ENCODE assay signal across 7 cellular contexts in genomic region chr17:80791758-80792284, GRCh38.
DNase-seq lines count a peak whose midpoint lies in the region; ATAC-seq, FAIRE-seq and TF ChIP-seq lines count a peak whose summit lies in the region.

No MANE protein-coding gene starts in this region.

- TF ChIP-seq CTCF in esophagus squamous epithelium (IDR thresholded peaks at IDR 0.05): no peak
- no peak for TF ChIP-seq CTCF in psoas muscle (IDR thresholded peaks at IDR 0.05)
- TF ChIP-seq CTCF in neural progenitor cell (IDR thresholded peaks at IDR 0.05): no peak

- peak overlapping the region; percentile 71 for H3K4me3 Mint-ChIP-seq in activated CD8-positive, alpha-beta T cell treated with anti-CD3 and anti-CD28 coated beads, Interleukin-2, amount 10 ng/mL, durations not matched to agents 7 days and 5 days
- H3K4me3 Mint-ChIP-seq in neural progenitor cell: no peak overlapping the region

- H3K27me3 ChIP-seq in esophagus squamous epithelium (no peaks in the 10 kb centered on the region), psoas muscle (ENCODE audit: insufficient read depth in 3 of 3, low read length in 2 of 3) (no peaks in the 10 kb centered on the region), neural progenitor cell (no peaks in the 10 kb centered on the region)

- CTCF ChIA-PET in activated CD8-positive, alpha-beta T cell treated with anti-CD3 and anti-CD28 coated beads, Interleukin-2, amount 10 ng/mL, durations not matched to agents 7 days and 5 days (lab: Charles Lee): interaction anchor here (0.9 to 3.6 kb wide), 16 partner anchors 11 to 216 kb away, joined by 3 to 44 read pairs (median 4); no protein-coding TSS in a partner anchor

- H3K36me3 ChIP-seq in esophagus squamous epithelium: no peaks in the 10 kb centered on the region
- no peaks in the 10 kb centered on the region for H3K36me3 ChIP-seq in psoas muscle (ENCODE audit: insufficient read depth in 1 of 2, low read depth in 1 of 2)
- no peaks in the 10 kb centered on the region for H3K36me3 ChIP-seq in neural progenitor cell

- peak overlapping the region; percentile 52 to 89 (median 84) for H3K27ac ChIP-seq in esophagus squamous epithelium
- H3K27ac ChIP-seq in psoas muscle: peak overlapping the region; percentile 62
- H3K27ac ChIP-seq in neural progenitor cell: no peak overlapping the region

- H3K79me2 ChIP-seq in neural progenitor cell (ENCODE audit: low read depth): no peaks in the 10 kb centered on the region

- H4K20me1 ChIP-seq in neural progenitor cell (ENCODE audit: low read depth): peaks cover 5% of the 10 kb centered on the region

- WGBS in esophagus squamous epithelium, 2 donors: 10 to 25% methylated on average over 11 of the region's 11 CpGs
- 47 to 58% (median 47%) methylated on average over 11 of the region's 11 CpGs for WGBS in psoas muscle, 3 donors

- no peaks in the 10 kb centered on the region for H3F3A ChIP-seq in neural progenitor cell (ENCODE audit: low read depth)

- TF ChIP-seq POLR2A in esophagus squamous epithelium (IDR thresholded peaks at IDR 0.05): no peak

- ATAC-seq in activated CD8-positive, alpha-beta T cell treated with anti-CD3 and anti-CD28 coated beads, Interleukin-2, amount 10 ng/mL, durations not matched to agents 7 days and 5 days: peak; percentile 11
- ATAC-seq in psoas muscle (peak; percentile 59 to 80 (median 74)), HG02610 (IDR thresholded peaks at IDR 0.05; ENCODE audit: unreplicated experiment) (no peak), HG02571 (IDR thresholded peaks at IDR 0.05; ENCODE audit: unreplicated experiment) (no peak)

- H3K9me3 Mint-ChIP-seq in activated CD8-positive, alpha-beta T cell treated with anti-CD3 and anti-CD28 coated beads, Interleukin-2, amount 10 ng/mL, durations not matched to agents 7 days and 5 days (ENCODE audit: insufficient read depth): peaks cover 4% of the 10 kb centered on the region
- peaks cover 2% of the 10 kb centered on the region for H3K9me3 Mint-ChIP-seq in neural progenitor cell

- DNase-seq in HTR-8/SVneo (ENCODE audit: insufficient read length, low spot score): peak; percentile 88
- peak; percentile 65 for DNase-seq in activated CD8-positive, alpha-beta T cell treated with anti-CD3 and anti-CD28 coated beads, Interleukin-2, amount 10 ng/mL, durations not matched to agents 7 days and 5 days
- no peak for DNase-seq in esophagus squamous epithelium (lab: John Stamatoyannopoulos, UW)
- peak; percentile 81 to 88 for DNase-seq in psoas muscle
- no peak for DNase-seq in neural progenitor cell (ENCODE audit: low spot score)

- peak overlapping the region; percentile 97 for H3K27ac Mint-ChIP-seq in activated CD8-positive, alpha-beta T cell treated with anti-CD3 and anti-CD28 coated beads, Interleukin-2, amount 10 ng/mL, durations not matched to agents 7 days and 5 days
- H3K27ac Mint-ChIP-seq in neural progenitor cell: no peak overlapping the region

- H3K27me3 Mint-ChIP-seq in activated CD8-positive, alpha-beta T cell treated with anti-CD3 and anti-CD28 coated beads, Interleukin-2, amount 10 ng/mL, durations not matched to agents 7 days and 5 days (ENCODE audit: low read depth): no peaks in the 10 kb centered on the region
- H3K27me3 Mint-ChIP-seq in neural progenitor cell (ENCODE audit: insufficient read depth, low read depth): no peaks in the 10 kb centered on the region

- peaks cover 75% of the 10 kb centered on the region for H3K4me1 Mint-ChIP-seq in activated CD8-positive, alpha-beta T cell treated with anti-CD3 and anti-CD28 coated beads, Interleukin-2, amount 10 ng/mL, durations not matched to agents 7 days and 5 days (ENCODE audit: low read depth)
- peaks cover 38% of the 10 kb centered on the region for H3K4me1 Mint-ChIP-seq in neural progenitor cell

- POLR2A ChIA-PET in activated CD8-positive, alpha-beta T cell treated with anti-CD3 and anti-CD28 coated beads, Interleukin-2, amount 10 ng/mL, durations not matched to agents 7 days and 5 days (lab: Charles Lee): interaction anchor here (0.7 to 3.7 kb wide), 17 partner anchors 10 to 368 kb away, joined by 3 to 41 read pairs (median 3); no protein-coding TSS in a partner anchor

- no peak overlapping the region for H3K4me2 ChIP-seq in neural progenitor cell

- H3K9me3 ChIP-seq in esophagus squamous epithelium (no peaks in the 10 kb centered on the region), psoas muscle (no peaks in the 10 kb centered on the region), neural progenitor cell (ENCODE audit: low read depth) (no peaks in the 10 kb centered on the region)

- peaks cover 57% of the 10 kb centered on the region for H3K36me3 Mint-ChIP-seq in activated CD8-positive, alpha-beta T cell treated with anti-CD3 and anti-CD28 coated beads, Interleukin-2, amount 10 ng/mL, durations not matched to agents 7 days and 5 days (ENCODE audit: low read depth)
- H3K36me3 Mint-ChIP-seq in neural progenitor cell: peaks cover 24% of the 10 kb centered on the region

- H3K4me3 ChIP-seq in esophagus squamous epithelium: peak overlapping the region in 1 of 4 donors; percentile 33
- H3K4me3 ChIP-seq in psoas muscle: peak overlapping the region; percentile 27
- H3K4me3 ChIP-seq in neural progenitor cell: no peak overlapping the region

- FAIRE-seq in HTR-8/SVneo (lab: Jason Lieb, UNC): peak; percentile 67

- no peak overlapping the region for H3K9ac ChIP-seq in neural progenitor cell

- intact Hi-C loops in esophagus squamous epithelium (cut with DNase I) (no loop called here), psoas muscle (cut with DNase I) (loop anchor here in 1 of 2 donors (5.0 kb wide), 2 partner anchors 40 kb away; no protein-coding TSS in a partner anchor)

- H2AFZ ChIP-seq in neural progenitor cell (replicated peaks): no peak overlapping the region

- H3K4me1 ChIP-seq in esophagus squamous epithelium (peaks cover 11 to 78% (median 58%) of the 10 kb centered on the region in 3 donors), psoas muscle (peaks cover 58% of the 10 kb centered on the region), neural progenitor cell (peaks cover 10% of the 10 kb centered on the region)

Comparison
In these comparisons a context has a peak if more than half of its experiments do, and no peak if none do; other contexts are left out.
1. DNase-seq: peak in HTR-8/SVneo (single experiment), activated CD8-positive, alpha-beta T cell treated with anti-CD3 and anti-CD28 coated beads, Interleukin-2, amount 10 ng/mL, durations not matched to agents 7 days and 5 days (single experiment) and psoas muscle (2 of 2); none in esophagus squamous epithelium (single experiment) and neural progenitor cell (single experiment).
2. ATAC-seq: peak in activated CD8-positive, alpha-beta T cell treated with anti-CD3 and anti-CD28 coated beads, Interleukin-2, amount 10 ng/mL, durations not matched to agents 7 days and 5 days (single experiment) and psoas muscle (4 of 4); none in HG02610 (single experiment) and HG02571 (single experiment).